In the genomic region with DNA sequence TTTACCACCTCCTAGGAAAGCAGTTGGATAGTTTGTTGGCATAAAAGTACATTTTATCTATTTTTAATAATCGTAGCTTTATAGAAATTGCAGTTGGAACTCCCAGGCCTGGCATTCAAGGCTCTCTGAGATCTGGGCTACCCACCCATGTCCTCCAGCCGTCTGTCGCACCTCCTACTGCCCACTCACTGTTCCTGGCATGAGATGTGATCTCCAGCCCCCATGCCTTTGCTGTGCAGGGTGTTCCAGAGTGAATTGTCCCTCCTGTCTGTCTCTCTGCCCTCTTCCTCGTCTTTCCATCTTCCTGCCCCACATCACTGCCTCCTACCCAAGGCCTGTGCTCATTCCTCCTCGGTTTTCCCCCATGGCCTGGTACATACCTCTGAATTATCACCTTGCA, we compare ENCODE assay signal across 2 cellular contexts.
TF ChIP-seq lines count a peak whose summit lies in the region.

No MANE protein-coding gene starts in this region.

TF ChIP-seq in IMR-90, 13 proteins besides CTCF, POLR2A, EP300 and RAD21:
- TF ChIP-seq RCOR1 (IDR thresholded peaks at IDR 0.05; ENCODE audit: insufficient replicate concordance, low read length): no peak
- no peak for TF ChIP-seq SMC3 (IDR thresholded peaks at IDR 0.05; ENCODE audit: low read depth, low read length)
- TF ChIP-seq, protein P1, sequence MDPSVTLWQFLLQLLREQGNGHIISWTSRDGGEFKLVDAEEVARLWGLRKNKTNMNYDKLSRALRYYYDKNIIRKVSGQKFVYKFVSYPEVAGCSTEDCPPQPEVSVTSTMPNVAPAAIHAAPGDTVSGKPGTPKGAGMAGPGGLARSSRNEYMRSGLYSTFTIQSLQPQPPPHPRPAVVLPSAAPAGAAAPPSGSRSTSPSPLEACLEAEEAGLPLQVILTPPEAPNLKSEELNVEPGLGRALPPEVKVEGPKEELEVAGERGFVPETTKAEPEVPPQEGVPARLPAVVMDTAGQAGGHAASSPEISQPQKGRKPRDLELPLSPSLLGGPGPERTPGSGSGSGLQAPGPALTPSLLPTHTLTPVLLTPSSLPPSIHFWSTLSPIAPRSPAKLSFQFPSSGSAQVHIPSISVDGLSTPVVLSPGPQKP (IDR thresholded peaks at IDR 0.05; ENCODE audit: borderline replicate concordance, low read depth, low read length): no peak
- no peak for TF ChIP-seq RFX5 (IDR thresholded peaks at IDR 0.05; ENCODE audit: low read depth, low read length)
- no peak for TF ChIP-seq MXI1 (IDR thresholded peaks at IDR 0.05; ENCODE audit: borderline replicate concordance, low read depth, low read length)
- no peak for TF ChIP-seq MAFK (IDR thresholded peaks at IDR 0.05; ENCODE audit: low read depth, low read length)
- TF ChIP-seq CEBPB (IDR thresholded peaks at IDR 0.05; ENCODE audit: low read depth, low read length): no peak

TF ChIP-seq in GM23338, 12 proteins besides CTCF, POLR2A, EP300 and RAD21:
- TF ChIP-seq, protein P2, sequence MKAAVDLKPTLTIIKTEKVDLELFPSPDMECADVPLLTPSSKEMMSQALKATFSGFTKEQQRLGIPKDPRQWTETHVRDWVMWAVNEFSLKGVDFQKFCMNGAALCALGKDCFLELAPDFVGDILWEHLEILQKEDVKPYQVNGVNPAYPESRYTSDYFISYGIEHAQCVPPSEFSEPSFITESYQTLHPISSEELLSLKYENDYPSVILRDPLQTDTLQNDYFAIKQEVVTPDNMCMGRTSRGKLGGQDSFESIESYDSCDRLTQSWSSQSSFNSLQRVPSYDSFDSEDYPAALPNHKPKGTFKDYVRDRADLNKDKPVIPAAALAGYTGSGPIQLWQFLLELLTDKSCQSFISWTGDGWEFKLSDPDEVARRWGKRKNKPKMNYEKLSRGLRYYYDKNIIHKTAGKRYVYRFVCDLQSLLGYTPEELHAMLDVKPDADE (IDR thresholded peaks at IDR 0.05): no peak
- TF ChIP-seq NANOG (IDR thresholded peaks at IDR 0.05; ENCODE audit: borderline replicate concordance): no peak
